ENCODE assay signal across 16 cellular contexts in the genomic region with DNA sequence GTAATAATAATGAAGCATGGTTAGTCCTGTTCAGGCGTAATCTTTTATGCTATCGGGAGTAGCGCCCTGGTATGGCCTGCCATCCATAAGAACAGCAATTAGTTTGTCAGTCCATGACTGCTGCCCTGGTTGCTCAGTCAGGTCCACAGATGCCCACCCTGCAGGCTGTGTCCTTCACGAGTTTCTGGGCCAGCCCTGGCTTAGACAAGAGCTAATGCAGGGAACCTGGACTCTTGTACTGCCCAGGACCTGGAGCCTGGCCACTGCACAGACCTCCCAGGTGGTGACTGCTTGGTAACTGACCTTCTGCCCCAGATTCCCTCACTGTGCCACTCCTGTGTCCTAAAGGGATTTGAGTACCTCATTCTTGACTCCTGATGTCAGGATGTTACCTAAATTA.
DNase-seq lines count a peak whose midpoint lies in the region; ATAC-seq and TF ChIP-seq lines count a peak whose summit lies in the region.
"Had no signal": no experiment of that assay in that cellular context is flagged by ENCODE, and none has a peak within 500 bp of the region (broad histone marks: within the 10 kb centered on the region; RNA-seq: fewer than 3 reads in every experiment).

No MANE protein-coding gene starts in this region.

- H3K27ac ChIP-seq in H9 (ENCODE audit: insufficient read length, low read depth, low read length) (no peak overlapping the region), SJSA1 (peak overlapping the region; percentile 82), mesenchymal stem cell (ENCODE audit: low read length, poor library complexity, severe bottlenecking) (no peak overlapping the region)
- H3K27ac ChIP-seq: 22Rv1; BLaER1 treated with 17β-estradiol and CSF1 and Interleukin-3, amounts not matched to agents 10 nM and 100 nM; GM23248 had no signal

- H3K9ac ChIP-seq in H9 (ENCODE audit: extremely low read depth, insufficient read length, low read length) (no peak overlapping the region), mesenchymal stem cell (ENCODE audit: low read length) (no peak overlapping the region)
- H3K9ac ChIP-seq: BLaER1 treated with 17β-estradiol and CSF1 and Interleukin-3, amounts not matched to agents 10 nM and 100 nM; GM23248 had no signal

- no peak overlapping the region for H4K8ac ChIP-seq in H9 (replicated peaks; ENCODE audit: insufficient read length, low read depth, low read length)
- no peak overlapping the region for H4K8ac ChIP-seq in mesenchymal stem cell (ENCODE audit: low read length)

- H3K18ac ChIP-seq in H9 (ENCODE audit: insufficient read length, low read depth, low read length), result peak overlapping the region; percentile 64
- H3K18ac ChIP-seq in mesenchymal stem cell (ENCODE audit: low read depth in 1 of 2, low read length in 2 of 2), result no peak overlapping the region

- no peak overlapping the region for H2AK5ac ChIP-seq in H9 (ENCODE audit: insufficient read length, low read length)
- H2AK5ac ChIP-seq in mesenchymal stem cell (ENCODE audit: low read length, severe bottlenecking), result no peak overlapping the region

- H3K14ac ChIP-seq in H9 (ENCODE audit: insufficient read depth, low read length) (no peak overlapping the region), mesenchymal stem cell (ENCODE audit: low read length in 2 of 2) (no peak overlapping the region)

- H3K27me3 Mint-ChIP-seq in H9 (ENCODE audit: low read depth), result no peaks in the 10 kb centered on the region

- H3T11ph ChIP-seq in H9 (ENCODE audit: low read length), result no peak overlapping the region

- no peak overlapping the region for H3K23ac ChIP-seq in H9 (ENCODE audit: insufficient read length, low read depth, low read length)
- H3K23ac ChIP-seq in mesenchymal stem cell (ENCODE audit: low read length in 2 of 2), result no peak overlapping the region

- H3K27ac Mint-ChIP-seq in H9, result no peak overlapping the region
- H3K27ac Mint-ChIP-seq: CD4-positive, alpha-beta memory T cell had no signal

- H2BK120ac ChIP-seq in H9 (ENCODE audit: low read depth, low read length, poor library complexity, severe bottlenecking) (no peak overlapping the region), mesenchymal stem cell (ENCODE audit: low read depth, low read length) (no peak overlapping the region)

- no peak overlapping the region for H3K4me3 Mint-ChIP-seq in H9
- H3K4me3 Mint-ChIP-seq: CD4-positive, alpha-beta memory T cell had no signal

- no peaks in the 10 kb centered on the region for H3K9me3 Mint-ChIP-seq in H9
- H3K9me3 Mint-ChIP-seq: CD4-positive, alpha-beta memory T cell had no signal

- H3K79me1 ChIP-seq in H9 (ENCODE audit: insufficient read depth, low read depth, low read length, poor library complexity, severe bottlenecking) (no peaks in the 10 kb centered on the region), mesenchymal stem cell (replicated peaks; ENCODE audit: low read length, poor library complexity, severe bottlenecking) (no peaks in the 10 kb centered on the region)

- H2AFZ ChIP-seq in H9 (ENCODE audit: low read length) (no peak overlapping the region), mesenchymal stem cell (ENCODE audit: low read depth, low read length) (no peak overlapping the region)

- no peak overlapping the region for H2BK20ac ChIP-seq in H9 (ENCODE audit: low read depth, low read length, poor library complexity, severe bottlenecking)

- H4K20me1 ChIP-seq in H9 (ENCODE audit: control insufficient read depth, insufficient read depth, insufficient read length), result no peaks in the 10 kb centered on the region
- H4K20me1 ChIP-seq: BLaER1 treated with 17β-estradiol and CSF1 and Interleukin-3, amounts not matched to agents 10 nM and 100 nM had no signal

- no peak overlapping the region for H3K56ac ChIP-seq in H9 (ENCODE audit: insufficient read length, low read depth, low read length)

- no peak for TF ChIP-seq CTCF in H9 (conservative IDR thresholded peaks at IDR 0.05)

- DNase-seq in H9, result no peak
- peak; percentile 25 to 54 for DNase-seq in SJSA1 (ENCODE audit: low read depth in 1 of 2, low spot score in 2 of 2)
- no peak for DNase-seq in mesenchymal stem cell
- no peak for DNase-seq in DMS153 treated with DMSO at 0.1 percent for 48 hours (lab: John Stamatoyannopoulos, UW; ENCODE audit: unreplicated experiment)
- no peak for DNase-seq in Kasumi-1 (lab: John Stamatoyannopoulos, UW)
- DNase-seq: BE2C; Calu3; CD4-positive, alpha-beta memory T cell; COR-L47; DND-41; HCEC 1CT had no signal

- no peaks in the 10 kb centered on the region for H3K27me3 ChIP-seq in H9 (ENCODE audit: insufficient read depth, low read length)
- no peaks in the 10 kb centered on the region for H3K27me3 ChIP-seq in SJSA1 (replicated peaks)
- no peaks in the 10 kb centered on the region for H3K27me3 ChIP-seq in mesenchymal stem cell (ENCODE audit: control insufficient read depth in 1 of 2, insufficient read depth in 1 of 2, low read length in 2 of 2)
- H3K27me3 ChIP-seq: BLaER1 treated with 17β-estradiol and CSF1 and Interleukin-3, amounts not matched to agents 10 nM and 100 nM had no signal

- no peak overlapping the region for H3K4me2 ChIP-seq in H9 (ENCODE audit: insufficient read depth, insufficient read length, low read length)
- H3K4me2 ChIP-seq in mesenchymal stem cell (ENCODE audit: low read length, poor library complexity, severe bottlenecking), result no peak overlapping the region

- no peak overlapping the region for H2BK12ac ChIP-seq in H9 (ENCODE audit: insufficient read length, low read depth, low read length)
- no peak overlapping the region for H2BK12ac ChIP-seq in mesenchymal stem cell (ENCODE audit: low read length in 2 of 2)

- H3K4me3 ChIP-seq in SJSA1 (no peak overlapping the region), mesenchymal stem cell (ENCODE audit: insufficient read depth in 1 of 2, low read depth in 1 of 2, low read length in 2 of 2) (no peak overlapping the region)
- H3K4me3 ChIP-seq: BLaER1 treated with 17β-estradiol and CSF1 and Interleukin-3, amounts not matched to agents 10 nM and 100 nM; GM12878; GM23248 had no signal

- H3K23me2 ChIP-seq in H9 (ENCODE audit: insufficient read length, low read depth, low read length, poor library complexity, severe bottlenecking), result no peaks in the 10 kb centered on the region

- ATAC-seq in HG03439 (IDR thresholded peaks at IDR 0.05; ENCODE audit: unreplicated experiment), result no peak
- ATAC-seq: GM12878 had no signal

- no peaks in the 10 kb centered on the region for H3K9me3 ChIP-seq in H9 (ENCODE audit: control insufficient read depth, low read depth, low read length)
- H3K9me3 ChIP-seq in SJSA1 (replicated peaks), result no peaks in the 10 kb centered on the region
- H3K9me3 ChIP-seq in mesenchymal stem cell (ENCODE audit: control insufficient read depth, low read length), result no peaks in the 10 kb centered on the region
- H3K9me3 ChIP-seq: BE2C; BLaER1 treated with 17β-estradiol and CSF1 and Interleukin-3, amounts not matched to agents 10 nM and 100 nM had no signal

- peaks cover 14 to 23% of the 10 kb centered on the region in 2 experiments for H3K4me1 Mint-ChIP-seq in H9
- H3K4me1 Mint-ChIP-seq: CD4-positive, alpha-beta memory T cell had no signal

- H3K4ac ChIP-seq in H9 (ENCODE audit: low read depth, low read length), result no peak overlapping the region
- no peak overlapping the region for H3K4ac ChIP-seq in mesenchymal stem cell (ENCODE audit: low read depth in 1 of 2, low read length in 2 of 2)

- WGBS in H9 (ENCODE audit: extremely low coverage, insufficient read length, low lambda C conversion rate), result no CpG with 5 or more reads among the region's 4 CpGs
- 85% methylated on average over 4 of the region's 4 CpGs for WGBS in mesenchymal stem cell

- H2BK15ac ChIP-seq in H9 (ENCODE audit: low read depth, low read length) (no peak overlapping the region), mesenchymal stem cell (ENCODE audit: low read depth, poor library complexity, severe bottlenecking) (peak overlapping the region; percentile 52)

- no peaks in the 10 kb centered on the region for H3K36me3 Mint-ChIP-seq in H9 (ENCODE audit: insufficient read depth in 1 of 3, low read depth in 3 of 3)
- H3K36me3 Mint-ChIP-seq: CD4-positive, alpha-beta memory T cell had no signal

- no peak overlapping the region for H4K91ac ChIP-seq in H9 (ENCODE audit: insufficient read length, low read depth, low read length)
- peak overlapping the region; percentile 39 for H4K91ac ChIP-seq in mesenchymal stem cell (ENCODE audit: low read length)

- H3K4me1 ChIP-seq in H9 (ENCODE audit: insufficient read depth, low read length) (no peaks in the 10 kb centered on the region; the same call in 1 of the 2 replicates), SJSA1 (replicated peaks) (peaks cover 41% of the 10 kb centered on the region), mesenchymal stem cell (ENCODE audit: control insufficient read depth, insufficient read depth, low read depth, low read length) (no peaks in the 10 kb centered on the region)
- H3K4me1 ChIP-seq: BE2C had no signal

- H3K36me3 ChIP-seq in SJSA1 (no peaks in the 10 kb centered on the region), mesenchymal stem cell (ENCODE audit: control insufficient read depth in 1 of 2, insufficient read depth in 2 of 2, low read depth in 1 of 2, low read length in 2 of 2) (no peaks in the 10 kb centered on the region)
- H3K36me3 ChIP-seq: BE2C; BLaER1 treated with 17β-estradiol and CSF1 and Interleukin-3, amounts not matched to agents 10 nM and 100 nM had no signal

- no peaks in the 10 kb centered on the region for H3K79me2 ChIP-seq in H9 (ENCODE audit: insufficient read depth, low read length)

- H2BK5ac ChIP-seq in H9 (ENCODE audit: insufficient read length, low read length) (no peak overlapping the region), mesenchymal stem cell (ENCODE audit: low read depth, low read length, poor library complexity, severe bottlenecking) (no peak overlapping the region)

- no peak overlapping the region for H4K5ac ChIP-seq in H9 (ENCODE audit: insufficient read length, low read depth, low read length)

Comparison
In these comparisons a context has a peak if more than half of its experiments do, and no peak if none do; other contexts are left out.
1. DNase-seq: peak in SJSA1 (2 of 2); none in H9 (single experiment), mesenchymal stem cell (single experiment), DMS153 treated with DMSO at 0.1 percent for 48 hours (single experiment) and Kasumi-1 (0 of 2).